24 cellular contexts compared by ENCODE assay signal in genomic region chr2:66775730-66776422, GRCh38.
"Had no signal": no experiment of that assay in that cellular context is flagged by ENCODE, and none has a peak within 500 bp of the region (broad histone marks: within the 10 kb centered on the region; RNA-seq: fewer than 3 reads in every experiment).

No MANE protein-coding gene starts in this region.

- H3K9ac ChIP-seq: KMS-11 had no signal

- H3K27ac ChIP-seq: KMS-11 had no signal

- ATAC-seq: activated CD8-positive, alpha-beta memory T cell treated with anti-CD3 and anti-CD28 coated beads, Interleukin-2, amount 10 ng/mL, durations not matched to agents 7 days and 5 days; activated T-cell treated with anti-CD3 and anti-CD28 coated beads, Interleukin-2, amount 50 U/mL, for 4 hours had no signal

- FAIRE-seq: bronchial epithelial cell had no signal

- H3K4me2 ChIP-seq: KMS-11 had no signal

- DNase-seq: activated B cell treated with CpG ODN at 0.5 μM for 24 hours; activated CD4-positive, alpha-beta T cell treated with anti-CD3 and anti-CD28 coated beads for 1 hour; activated CD4-positive, alpha-beta T cell treated with anti-CD3 and anti-CD28 coated beads, Interleukin-2, amount 10 ng/mL, durations not matched to agents 24 days and 14 days; activated CD4-positive, alpha-beta T cell treated with anti-CD3 and anti-CD28 coated beads, Interleukin-2, amount 50 U/mL, for 48 hours; activated CD8-positive, alpha-beta memory T cell treated with anti-CD3 and anti-CD28 coated beads, Interleukin-2, amount 10 ng/mL, durations not matched to agents 7 days and 5 days; activated effector memory CD4-positive, alpha-beta T cell treated with anti-CD3 and anti-CD28 coated beads, Interleukin-2, amount 50 U/mL, for 16 hours; activated naive CD4-positive, alpha-beta T cell treated with anti-CD3 and anti-CD28 coated beads for 36 hours; activated naive CD8-positive, alpha-beta T cell treated with anti-CD3 and anti-CD28 coated beads for 36 hours; activated T-cell treated with anti-CD3 and anti-CD28 coated beads, Interleukin-2, amount 50 U/mL, for 4 hours; aorta; central memory CD4-positive, alpha-beta T cell; NCI-H1092; NCI-H1417; NCI-H1930; NCI-H2107; NCI-H2171 treated with DMSO at 0.1 percent for 48 hours; NCI-H226; NCI-H526; NCI-H774; NK-92 treated with Interleukin-12 subunit alpha and Interleukin-12 subunit beta, amount 100 ng/mL, for 24 hours; OCI-M1; SHP77 treated with DMSO at 0.1 percent for 48 hours had no signal
